Comparison of ENCODE assay signal across 8 cellular contexts in the genomic region with DNA sequence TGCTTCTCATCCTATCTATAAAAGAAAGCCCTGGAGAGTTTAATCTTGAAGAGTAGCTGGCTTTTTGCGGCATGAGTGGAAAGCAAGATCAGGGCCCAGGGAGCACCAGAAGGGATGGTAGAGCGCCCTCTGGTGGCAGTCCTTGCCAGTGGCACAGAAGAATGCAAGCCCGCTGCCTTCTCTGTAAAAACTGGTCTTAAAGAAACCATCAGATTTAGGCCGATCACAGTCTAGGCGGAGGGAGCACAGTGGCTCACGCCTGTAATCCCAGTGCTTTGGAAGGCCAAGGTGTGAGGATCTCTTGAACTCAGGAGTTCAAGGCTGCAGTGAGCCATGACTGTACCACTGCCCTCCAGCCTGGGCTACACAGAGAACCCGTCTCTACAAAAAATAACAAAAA. TPM values are rescaled to one million over a fixed set of nuclear protein-coding genes. Genes with fewer than 3 reads are reported as not detected.
DNase-seq lines count a peak whose midpoint lies in the region; ATAC-seq lines count a peak whose summit lies in the region.

No MANE protein-coding gene starts in this region.

- peak; percentile 58 for DNase-seq in GDM1 (lab: John Stamatoyannopoulos, UW)
- peak; percentile 42 to 82 for DNase-seq in NCI-H446 (lab: John Stamatoyannopoulos, UW)
- DNase-seq in activated CD4-positive, alpha-beta T cell treated with anti-CD3 and anti-CD28 coated beads for 1 hour = peak; percentile 69
- DNase-seq in cerebellum (ENCODE audit: low spot score) = peak; percentile 61
- peak; percentile 93 for DNase-seq in left kidney (ENCODE audit: low read depth, low spot score)
- DNase-seq in stimulated activated CD4-positive, alpha-beta T cell treated with anti-CD3 and anti-CD28 coated beads, Interleukin-2, amount 100 ng/mL, for 48 hours = peak; percentile 87 to 92

- ATAC-seq in HG02870 (IDR thresholded peaks at IDR 0.05; ENCODE audit: unreplicated experiment) = peak; percentile 61
- no peak for ATAC-seq in GM18861 (IDR thresholded peaks at IDR 0.05; ENCODE audit: unreplicated experiment)

RNA-seq across cellular contexts. Expression of a gene that starts 35.6 kb away (rescaled TPM):
- total RNA-seq in cerebellum = not detected

RNA-seq across cellular contexts. Expression of a gene that starts 36.3 kb away (rescaled TPM):
- total RNA-seq in cerebellum = 12.8 TPM
